In genomic region chr4:165331823-165332222, GRCh38 we compare ENCODE assay signal across 12 cellular contexts. TPM values are rescaled to one million over a fixed set of nuclear protein-coding genes. Genes with fewer than 3 reads are reported as not detected.
DNase-seq lines count a peak whose midpoint lies in the region; ATAC-seq, FAIRE-seq and TF ChIP-seq lines count a peak whose summit lies in the region.
"Had no signal": no experiment of that assay in that cellular context is flagged by ENCODE, and none has a peak within 500 bp of the region (broad histone marks: within the 10 kb centered on the region; RNA-seq: fewer than 3 reads in every experiment).

No MANE protein-coding gene starts in this region.

- H3K4me3 Mint-ChIP-seq in MCF 10A (ENCODE audit: unreplicated experiment) (no peak overlapping the region), type B pancreatic cell (peak overlapping the region; percentile 82)
- peak overlapping the region; percentile 55 for H3K4me3 Mint-ChIP-seq in activated naive CD8-positive, alpha-beta T cell treated with anti-CD3 and anti-CD28 coated beads, Interleukin-2, amount 10 ng/mL, durations not matched to agents 7 days and 5 days

- 75 to 81% methylated on average over 10 of the region's 10 CpGs for WGBS in tibial nerve, 2 donors

- H3K27me3 ChIP-seq in breast epithelium (no peaks in the 10 kb centered on the region), keratinocyte (ENCODE audit: control insufficient read depth, extremely low read depth, insufficient read depth, low read length) (no peaks in the 10 kb centered on the region), tibial nerve (no peaks in the 10 kb centered on the region)

- peak overlapping the region; percentile 34 for H3K9ac ChIP-seq in keratinocyte (ENCODE audit: control insufficient read depth, extremely low read depth, insufficient read depth, low read length)

- TF ChIP-seq POLR2A in breast epithelium (IDR thresholded peaks at IDR 0.05) = no peak
- TF ChIP-seq POLR2A in tibial nerve (IDR thresholded peaks at IDR 0.05) = no peak

- dilution Hi-C loops in keratinocyte (cut with MboI; ENCODE audit: extremely low pct_ligation_motif_present, low sequenced_read_pairs) = loop anchor here (25.0 kb wide), 1 partner anchor 130 kb away; no protein-coding TSS in a partner anchor

- TF ChIP-seq CTCF in MCF 10A (IDR thresholded peaks at IDR 0.05; ENCODE audit: unreplicated experiment) = no peak
- TF ChIP-seq CTCF in breast epithelium (IDR thresholded peaks at IDR 0.05) = no peak
- no peak for TF ChIP-seq CTCF in keratinocyte (optimal IDR thresholded peaks at IDR 0.05 in 1 of 3, IDR thresholded peaks at IDR 0.05 in 1 of 3, conservative IDR thresholded peaks at IDR 0.05 in 1 of 3; ENCODE audit: extremely low read depth in 1 of 3, insufficient read depth in 2 of 3, low read length in 3 of 3)
- no peak for TF ChIP-seq CTCF in type B pancreatic cell (conservative IDR thresholded peaks at IDR 0.05)
- no peak for TF ChIP-seq CTCF in tibial nerve (IDR thresholded peaks at IDR 0.05)

- H3K36me3 Mint-ChIP-seq in MCF 10A (ENCODE audit: insufficient read depth, unreplicated experiment) (peaks cover 42% of the 10 kb centered on the region), type B pancreatic cell (peaks cover 36% of the 10 kb centered on the region)
- H3K36me3 Mint-ChIP-seq in activated naive CD8-positive, alpha-beta T cell treated with anti-CD3 and anti-CD28 coated beads, Interleukin-2, amount 10 ng/mL, durations not matched to agents 7 days and 5 days = peaks cover 19% of the 10 kb centered on the region

- H3K4me1 ChIP-seq in breast epithelium = no peaks in the 10 kb centered on the region
- peaks cover 22% of the 10 kb centered on the region for H3K4me1 ChIP-seq in keratinocyte (ENCODE audit: control insufficient read depth, extremely low read depth, insufficient read depth, low read length)
- peaks cover 0 to 54% (median 9%) of the 10 kb centered on the region in 4 donors for H3K4me1 ChIP-seq in tibial nerve

- CTCF ChIA-PET in MCF 10A (lab: Yijun Ruan, JAX) = interaction anchor here (0.7 to 2.1 kb wide), 5 partner anchors 128 to 201 kb away, joined by 3 to 11 read pairs (median 3); no protein-coding TSS in a partner anchor

- no peak for ATAC-seq in activated naive CD8-positive, alpha-beta T cell treated with anti-CD3 and anti-CD28 coated beads, Interleukin-2, amount 10 ng/mL, durations not matched to agents 7 days and 5 days (ENCODE audit: low read depth)
- ATAC-seq in HG03095 (IDR thresholded peaks at IDR 0.05; ENCODE audit: unreplicated experiment) = no peak

- DNase-seq in MCF 10A (ENCODE audit: unreplicated experiment) = no peak
- DNase-seq in breast epithelium (ENCODE audit: low spot score in 2 of 2) = no peak
- no peak for DNase-seq in activated naive CD8-positive, alpha-beta T cell treated with anti-CD3 and anti-CD28 coated beads, Interleukin-2, amount 10 ng/mL, durations not matched to agents 7 days and 5 days
- DNase-seq in keratinocyte (ENCODE audit: low read depth, low spot score) = no peak
- DNase-seq in type B pancreatic cell (ENCODE audit: extremely low spot score, unreplicated experiment) = no peak
- DNase-seq in NCI-H345 treated with DMSO at 0.1 percent for 48 hours (lab: John Stamatoyannopoulos, UW; ENCODE audit: unreplicated experiment) = no peak
- DNase-seq in tibial nerve (ENCODE audit: low spot score in 2 of 2) = no peak
- DNase-seq: immature natural killer cell, NCI-H1092 treated with DMSO at 0.1 percent for 48 hours had no signal

- no peak for TF ChIP-seq EP300 in tibial nerve (IDR thresholded peaks at IDR 0.05)

- peaks cover 53% of the 10 kb centered on the region for H4K20me1 ChIP-seq in keratinocyte (ENCODE audit: control insufficient read depth, extremely low read depth, insufficient read depth, low read length)

- H3K79me2 ChIP-seq in keratinocyte (ENCODE audit: control insufficient read depth, insufficient read depth, low read length) = peaks cover 93% of the 10 kb centered on the region

- POLR2A ChIA-PET in MCF 10A (lab: Yijun Ruan, JAX) = interaction anchor here (0.6 to 5.8 kb wide), 6 partner anchors 13 to 540 kb away, joined by 3 to 42 read pairs (median 4); partner anchors contain the start of gene TMEM192
- POLR2A ChIA-PET in activated naive CD8-positive, alpha-beta T cell treated with anti-CD3 and anti-CD28 coated beads, Interleukin-2, amount 10 ng/mL, durations not matched to agents 7 days and 5 days (lab: Charles Lee) = no interaction called here

- intact Hi-C loops in MCF 10A (cut with micrococcal nuclease) (no loop called here), breast epithelium (cut with DNase I; ENCODE audit: low total_unique reads) (no loop called here)

- peaks cover 43% of the 10 kb centered on the region for H3K4me1 Mint-ChIP-seq in MCF 10A (ENCODE audit: insufficient read depth, unreplicated experiment)
- H3K4me1 Mint-ChIP-seq in activated naive CD8-positive, alpha-beta T cell treated with anti-CD3 and anti-CD28 coated beads, Interleukin-2, amount 10 ng/mL, durations not matched to agents 7 days and 5 days = peaks cover 38% of the 10 kb centered on the region
- peaks cover 34% of the 10 kb centered on the region for H3K4me1 Mint-ChIP-seq in type B pancreatic cell (ENCODE audit: unreplicated experiment)

- H3K27ac ChIP-seq in breast epithelium (no peak overlapping the region), keratinocyte (ENCODE audit: control insufficient read depth, insufficient read depth, low read length) (no peak overlapping the region), tibial nerve (no peak overlapping the region)

- H3K27me3 Mint-ChIP-seq in MCF 10A (ENCODE audit: insufficient read depth, unreplicated experiment) (no peaks in the 10 kb centered on the region), type B pancreatic cell (no peaks in the 10 kb centered on the region)
- H3K27me3 Mint-ChIP-seq in activated naive CD8-positive, alpha-beta T cell treated with anti-CD3 and anti-CD28 coated beads, Interleukin-2, amount 10 ng/mL, durations not matched to agents 7 days and 5 days = no peaks in the 10 kb centered on the region
- H3K27me3 Mint-ChIP-seq: CD4-positive, CD25-positive, alpha-beta regulatory T cell had no signal

- no peaks in the 10 kb centered on the region for H3K9me1 ChIP-seq in keratinocyte (ENCODE audit: control insufficient read depth, extremely low read depth, insufficient read depth, low read length)

- no peaks in the 10 kb centered on the region for H3K9me3 Mint-ChIP-seq in MCF 10A (ENCODE audit: unreplicated experiment)
- no peaks in the 10 kb centered on the region for H3K9me3 Mint-ChIP-seq in activated naive CD8-positive, alpha-beta T cell treated with anti-CD3 and anti-CD28 coated beads, Interleukin-2, amount 10 ng/mL, durations not matched to agents 7 days and 5 days
- no peaks in the 10 kb centered on the region for H3K9me3 Mint-ChIP-seq in type B pancreatic cell
- H3K9me3 Mint-ChIP-seq: CD4-positive, CD25-positive, alpha-beta regulatory T cell; immature natural killer cell had no signal

- no peaks in the 10 kb centered on the region for H3K9me3 ChIP-seq in breast epithelium
- H3K9me3 ChIP-seq in keratinocyte (ENCODE audit: control insufficient read depth, low read depth, low read length) = no peaks in the 10 kb centered on the region
- H3K9me3 ChIP-seq in tibial nerve = no peaks in the 10 kb centered on the region

- FAIRE-seq in keratinocyte (lab: Jason Lieb, UNC) = no peak

- no TSS peak for BruUV-seq in MCF 10A (replicated peaks; lab: Mats Ljungman, UMichigan)

- H3K4me3 ChIP-seq in breast epithelium (no peak overlapping the region), keratinocyte (ENCODE audit: control insufficient read depth in 2 of 3, extremely low read depth in 1 of 3, insufficient read depth in 2 of 3, low read depth in 1 of 3, low read length in 3 of 3) (peak overlapping the region; percentile 68 to 100 (median 83)), tibial nerve (no peak overlapping the region)

- H3K4me2 ChIP-seq in keratinocyte (ENCODE audit: control insufficient read depth, extremely low read depth, insufficient read depth, low read depth, low read length) = peak overlapping the region; percentile 77

- no peak overlapping the region for H2AFZ ChIP-seq in keratinocyte (ENCODE audit: control insufficient read depth, low read length)

- H3K27ac Mint-ChIP-seq in MCF 10A (ENCODE audit: low read depth, unreplicated experiment) (peak overlapping the region; percentile 18), type B pancreatic cell (peak overlapping the region; percentile 65)
- H3K27ac Mint-ChIP-seq in activated naive CD8-positive, alpha-beta T cell treated with anti-CD3 and anti-CD28 coated beads, Interleukin-2, amount 10 ng/mL, durations not matched to agents 7 days and 5 days = no peak overlapping the region

- H3K36me3 ChIP-seq in breast epithelium (no peaks in the 10 kb centered on the region), keratinocyte (ENCODE audit: control insufficient read depth in 2 of 2, extremely low read depth in 1 of 2, insufficient read depth in 2 of 2, low read length in 2 of 2) (peaks cover 18 to 21% of the 10 kb centered on the region in 2 experiments), tibial nerve (peaks cover 0 to 5% (median 0%) of the 10 kb centered on the region in 3 donors)

RNA-seq across cellular contexts. Expression of gene MSMO1, which starts 4.4 kb away (rescaled TPM):
- 80.4 and 94.9 TPM in 2 replicates for total RNA-seq in MCF 10A (2022)
- 10 to 100 TPM; 11.8 to 35.3 (median 24.6) TPM for total RNA-seq in breast epithelium
- 10 to 100 TPM; 42.3 to 47.4 TPM for total RNA-seq in activated naive CD8-positive, alpha-beta T cell treated with anti-CD3 and anti-CD28 coated beads, Interleukin-2, amount 10 ng/mL, durations not matched to agents 7 days and 5 days
- polyA plus RNA-seq in keratinocyte = 334 to 541 TPM (median 482 TPM) in 3 replicates
- 146 TPM for polyA plus RNA-seq in keratinocyte (2011; ENCODE audit: low read depth)
- 228 and 437 TPM in 2 replicates for polyA plus RNA-seq in keratinocyte (2011; cell fraction: cytosol; rRNA removed)
- 478 and 606 TPM in 2 replicates for polyA plus RNA-seq in keratinocyte (2011; cell fraction: nucleus; rRNA removed)
- polyA plus RNA-seq in keratinocyte (2012; ENCODE audit: low replicate concordance) = 188 and 366 TPM in 2 replicates
- polyA minus RNA-seq in keratinocyte = 101 to 276 TPM (median 151 TPM) in 3 replicates
- 207 TPM for polyA minus RNA-seq in keratinocyte (2011; cell fraction: cytosol; rRNA and poly(A)+ RNA removed)
- 255 and 403 TPM in 2 replicates for polyA minus RNA-seq in keratinocyte (2011; cell fraction: nucleus; rRNA and poly(A)+ RNA removed)
- total RNA-seq in type B pancreatic cell (ENCODE audit: low replicate concordance) = 62.0 and 68.0 TPM in 2 replicates
- 10 to 100 TPM; 18.6 to 58.3 (median 44.8) TPM for total RNA-seq in tibial nerve

RNA-seq across cellular contexts. Expression of gene CPE, which starts 47.0 kb away (rescaled TPM):
- total RNA-seq in MCF 10A (2022) (8.3 and 9.1 TPM in 2 replicates), breast epithelium (100 to 1,000 TPM; 106 to 129 (median 114) TPM), type B pancreatic cell (ENCODE audit: low replicate concordance) (111 and 149 TPM in 2 replicates), tibial nerve (100 to 1,000 TPM in 3 of 4 donors, 10 to 100 TPM in 1; 82.8 to 136 (median 113) TPM)
- total RNA-seq in activated naive CD8-positive, alpha-beta T cell treated with anti-CD3 and anti-CD28 coated beads, Interleukin-2, amount 10 ng/mL, durations not matched to agents 7 days and 5 days = not detected
- polyA plus RNA-seq in keratinocyte = 1.4 to 3.8 TPM (median 1.9 TPM) in 3 replicates
- polyA plus RNA-seq in keratinocyte (2011; ENCODE audit: low read depth) = 13.5 TPM
- 0.86 and 1.3 TPM in 2 replicates for polyA plus RNA-seq in keratinocyte (2011; cell fraction: cytosol; rRNA removed)
- 4.9 and 5.1 TPM in 2 replicates for polyA plus RNA-seq in keratinocyte (2011; cell fraction: nucleus; rRNA removed)
- polyA plus RNA-seq in keratinocyte (2012; ENCODE audit: low replicate concordance) = 1.1 and 10.5 TPM in 2 replicates
- polyA minus RNA-seq in keratinocyte = 0.77 to 2.3 TPM (median 1.4 TPM) in 3 replicates
- 5.8 TPM for polyA minus RNA-seq in keratinocyte (2011; cell fraction: cytosol; rRNA and poly(A)+ RNA removed)
- polyA minus RNA-seq in keratinocyte (2011; cell fraction: nucleus; rRNA and poly(A)+ RNA removed) = 1.7 and 3.2 TPM in 2 replicates
- total RNA-seq: activated CD8-positive, alpha-beta memory T cell treated with anti-CD3 and anti-CD28 coated beads for 36 hours had no signal
- polyA plus RNA-seq: immature natural killer cell had no signal

Comparison
In these comparisons a context has a peak if more than half of its experiments do, and no peak if none do; other contexts are left out.
1. H3K4me3 ChIP-seq: peak in keratinocyte (3 of 3); none in breast epithelium (0 of 3) and tibial nerve (0 of 4).